Comparison of ENCODE assay signal across 2 cellular contexts in the genomic region with DNA sequence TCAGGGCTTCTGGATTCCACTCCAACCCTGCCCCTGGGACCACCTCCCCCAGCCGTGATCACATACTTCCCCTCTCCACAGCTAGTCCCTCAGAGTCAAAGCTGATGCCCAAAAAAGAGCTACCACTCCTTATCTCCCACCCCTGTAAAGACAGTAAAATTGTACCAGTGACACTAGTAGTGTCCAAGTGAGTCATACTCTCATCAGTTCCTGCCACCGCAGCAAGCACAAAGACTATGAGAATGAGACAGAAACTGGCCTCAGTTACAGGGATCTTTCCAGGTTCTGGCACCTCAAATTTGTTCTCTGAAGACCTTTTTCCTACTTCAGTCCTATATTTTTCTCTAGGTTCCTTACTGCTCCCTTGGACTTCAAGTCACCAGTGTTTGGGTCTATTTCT.
TF ChIP-seq lines count a peak whose summit lies in the region.

No MANE protein-coding gene starts in this region.

TF ChIP-seq in GM23338, 12 proteins besides CTCF, POLR2A, EP300 and RAD21:
- TF ChIP-seq, protein P1, sequence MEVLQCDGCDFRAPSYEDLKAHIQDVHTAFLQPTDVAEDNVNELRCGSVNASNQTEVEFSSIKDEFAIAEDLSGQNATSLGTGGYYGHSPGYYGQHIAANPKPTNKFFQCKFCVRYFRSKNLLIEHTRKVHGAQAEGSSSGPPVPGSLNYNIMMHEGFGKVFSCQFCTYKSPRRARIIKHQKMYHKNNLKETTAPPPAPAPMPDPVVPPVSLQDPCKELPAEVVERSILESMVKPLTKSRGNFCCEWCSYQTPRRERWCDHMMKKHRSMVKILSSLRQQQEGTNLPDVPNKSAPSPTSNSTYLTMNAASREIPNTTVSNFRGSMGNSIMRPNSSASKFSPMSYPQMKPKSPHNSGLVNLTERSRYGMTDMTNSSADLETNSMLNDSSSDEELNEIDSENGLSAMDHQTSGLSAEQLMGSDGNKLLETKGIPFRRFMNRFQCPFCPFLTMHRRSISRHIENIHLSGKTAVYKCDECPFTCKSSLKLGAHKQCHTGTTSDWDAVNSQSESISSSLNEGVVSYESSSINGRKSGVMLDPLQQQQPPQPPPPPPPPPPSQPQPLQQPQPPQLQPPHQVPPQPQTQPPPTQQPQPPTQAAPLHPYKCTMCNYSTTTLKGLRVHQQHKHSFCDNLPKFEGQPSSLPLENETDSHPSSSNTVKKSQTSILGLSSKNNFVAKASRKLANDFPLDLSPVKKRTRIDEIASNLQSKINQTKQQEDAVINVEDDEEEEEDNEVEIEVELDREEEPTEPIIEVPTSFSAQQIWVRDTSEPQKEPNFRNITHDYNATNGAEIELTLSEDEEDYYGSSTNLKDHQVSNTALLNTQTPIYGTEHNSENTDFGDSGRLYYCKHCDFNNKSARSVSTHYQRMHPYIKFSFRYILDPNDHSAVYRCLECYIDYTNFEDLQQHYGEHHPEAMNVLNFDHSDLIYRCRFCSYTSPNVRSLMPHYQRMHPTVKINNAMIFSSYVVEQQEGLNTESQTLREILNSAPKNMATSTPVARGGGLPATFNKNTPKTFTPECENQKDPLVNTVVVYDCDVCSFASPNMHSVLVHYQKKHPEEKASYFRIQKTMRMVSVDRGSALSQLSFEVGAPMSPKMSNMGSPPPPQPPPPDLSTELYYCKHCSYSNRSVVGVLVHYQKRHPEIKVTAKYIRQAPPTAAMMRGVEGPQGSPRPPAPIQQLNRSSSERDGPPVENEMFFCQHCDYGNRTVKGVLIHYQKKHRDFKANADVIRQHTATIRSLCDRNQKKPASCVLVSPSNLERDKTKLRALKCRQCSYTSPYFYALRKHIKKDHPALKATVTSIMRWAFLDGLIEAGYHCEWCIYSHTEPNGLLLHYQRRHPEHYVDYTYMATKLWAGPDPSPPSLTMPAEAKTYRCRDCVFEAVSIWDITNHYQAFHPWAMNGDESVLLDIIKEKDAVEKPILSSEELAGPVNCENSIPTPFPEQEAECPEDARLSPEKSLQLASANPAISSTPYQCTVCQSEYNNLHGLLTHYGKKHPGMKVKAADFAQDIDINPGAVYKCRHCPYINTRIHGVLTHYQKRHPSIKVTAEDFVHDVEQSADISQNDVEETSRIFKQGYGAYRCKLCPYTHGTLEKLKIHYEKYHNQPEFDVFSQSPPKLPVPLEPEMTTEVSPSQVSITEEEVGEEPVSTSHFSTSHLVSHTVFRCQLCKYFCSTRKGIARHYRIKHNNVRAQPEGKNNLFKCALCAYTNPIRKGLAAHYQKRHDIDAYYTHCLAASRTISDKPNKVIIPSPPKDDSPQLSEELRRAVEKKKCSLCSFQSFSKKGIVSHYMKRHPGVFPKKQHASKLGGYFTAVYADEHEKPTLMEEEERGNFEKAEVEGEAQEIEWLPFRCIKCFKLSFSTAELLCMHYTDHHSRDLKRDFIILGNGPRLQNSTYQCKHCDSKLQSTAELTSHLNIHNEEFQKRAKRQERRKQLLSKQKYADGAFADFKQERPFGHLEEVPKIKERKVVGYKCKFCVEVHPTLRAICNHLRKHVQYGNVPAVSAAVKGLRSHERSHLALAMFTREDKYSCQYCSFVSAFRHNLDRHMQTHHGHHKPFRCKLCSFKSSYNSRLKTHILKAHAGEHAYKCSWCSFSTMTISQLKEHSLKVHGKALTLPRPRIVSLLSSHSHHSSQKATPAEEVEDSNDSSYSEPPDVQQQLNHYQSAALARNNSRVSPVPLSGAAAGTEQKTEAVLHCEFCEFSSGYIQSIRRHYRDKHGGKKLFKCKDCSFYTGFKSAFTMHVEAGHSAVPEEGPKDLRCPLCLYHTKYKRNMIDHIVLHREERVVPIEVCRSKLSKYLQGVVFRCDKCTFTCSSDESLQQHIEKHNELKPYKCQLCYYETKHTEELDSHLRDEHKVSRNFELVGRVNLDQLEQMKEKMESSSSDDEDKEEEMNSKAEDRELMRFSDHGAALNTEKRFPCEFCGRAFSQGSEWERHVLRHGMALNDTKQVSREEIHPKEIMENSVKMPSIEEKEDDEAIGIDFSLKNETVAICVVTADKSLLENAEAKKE (CRISPR knock-in tag; IDR thresholded peaks at IDR 0.05), result no peak
- no peak for TF ChIP-seq ZNF331 (CRISPR knock-in tag; IDR thresholded peaks at IDR 0.05; ENCODE audit: low read depth)
- TF ChIP-seq, protein P2, sequence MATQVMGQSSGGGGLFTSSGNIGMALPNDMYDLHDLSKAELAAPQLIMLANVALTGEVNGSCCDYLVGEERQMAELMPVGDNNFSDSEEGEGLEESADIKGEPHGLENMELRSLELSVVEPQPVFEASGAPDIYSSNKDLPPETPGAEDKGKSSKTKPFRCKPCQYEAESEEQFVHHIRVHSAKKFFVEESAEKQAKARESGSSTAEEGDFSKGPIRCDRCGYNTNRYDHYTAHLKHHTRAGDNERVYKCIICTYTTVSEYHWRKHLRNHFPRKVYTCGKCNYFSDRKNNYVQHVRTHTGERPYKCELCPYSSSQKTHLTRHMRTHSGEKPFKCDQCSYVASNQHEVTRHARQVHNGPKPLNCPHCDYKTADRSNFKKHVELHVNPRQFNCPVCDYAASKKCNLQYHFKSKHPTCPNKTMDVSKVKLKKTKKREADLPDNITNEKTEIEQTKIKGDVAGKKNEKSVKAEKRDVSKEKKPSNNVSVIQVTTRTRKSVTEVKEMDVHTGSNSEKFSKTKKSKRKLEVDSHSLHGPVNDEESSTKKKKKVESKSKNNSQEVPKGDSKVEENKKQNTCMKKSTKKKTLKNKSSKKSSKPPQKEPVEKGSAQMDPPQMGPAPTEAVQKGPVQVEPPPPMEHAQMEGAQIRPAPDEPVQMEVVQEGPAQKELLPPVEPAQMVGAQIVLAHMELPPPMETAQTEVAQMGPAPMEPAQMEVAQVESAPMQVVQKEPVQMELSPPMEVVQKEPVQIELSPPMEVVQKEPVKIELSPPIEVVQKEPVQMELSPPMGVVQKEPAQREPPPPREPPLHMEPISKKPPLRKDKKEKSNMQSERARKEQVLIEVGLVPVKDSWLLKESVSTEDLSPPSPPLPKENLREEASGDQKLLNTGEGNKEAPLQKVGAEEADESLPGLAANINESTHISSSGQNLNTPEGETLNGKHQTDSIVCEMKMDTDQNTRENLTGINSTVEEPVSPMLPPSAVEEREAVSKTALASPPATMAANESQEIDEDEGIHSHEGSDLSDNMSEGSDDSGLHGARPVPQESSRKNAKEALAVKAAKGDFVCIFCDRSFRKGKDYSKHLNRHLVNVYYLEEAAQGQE (IDR thresholded peaks at IDR 0.05; ENCODE audit: unreplicated experiment), result no peak
- TF ChIP-seq JUNB (IDR thresholded peaks at IDR 0.05; ENCODE audit: unreplicated experiment), result no peak
- no peak for TF ChIP-seq CREB1 (CRISPR knock-in tag; IDR thresholded peaks at IDR 0.05; ENCODE audit: low read depth)
- no peak for TF ChIP-seq ZNF114 (CRISPR knock-in tag; IDR thresholded peaks at IDR 0.05)

TF ChIP-seq in endothelial cell of umbilical vein, 7 proteins besides CTCF, POLR2A, EP300 and RAD21:
- peak; percentile 47 for TF ChIP-seq FOS (IDR thresholded peaks at IDR 0.05; ENCODE audit: borderline replicate concordance, insufficient read depth, low read length)
- TF ChIP-seq GATA2 (IDR thresholded peaks at IDR 0.05; ENCODE audit: insufficient read depth, insufficient read length, low read depth, low read length), result peak; percentile 30
- no peak for TF ChIP-seq POLR2AphosphoS5 (IDR thresholded peaks at IDR 0.05; ENCODE audit: insufficient read depth, low read depth, low read length)
- TF ChIP-seq MYC (IDR thresholded peaks at IDR 0.05; ENCODE audit: low read depth, low read length), result no peak
- no peak for TF ChIP-seq EZH2 (IDR thresholded peaks at IDR 0.05; ENCODE audit: borderline replicate concordance, low read depth, low read length, severe bottlenecking)
- no peak for TF ChIP-seq JUN (IDR thresholded peaks at IDR 0.05; ENCODE audit: borderline replicate concordance, insufficient read depth, insufficient read length, low read depth)
